Comparison of ENCODE assay signal across 1 cellular context in genomic region chr5:80576383-80576782, GRCh38.
A peak's percentile ranks its signal among the peaks of the same experiment; 100 is the strongest.
TF ChIP-seq lines count a peak whose summit lies in the region.

No MANE protein-coding gene starts in this region.

TF ChIP-seq in GM12878, 131 proteins besides CTCF, POLR2A, EP300 and RAD21:
- TF ChIP-seq TCF7 (IDR thresholded peaks at IDR 0.05; ENCODE audit: borderline replicate concordance) (peak; percentile 57; the same call in 1 of the 2 replicates), JUNB (IDR thresholded peaks at IDR 0.05) (peak; percentile 86), CEBPZ (IDR thresholded peaks at IDR 0.05; ENCODE audit: low read depth, low read length) (no peak), IRF4 (IDR thresholded peaks at IDR 0.05; ENCODE audit: low read depth, low read length) (peak; percentile 64; the same call in 1 of the 2 replicates), ZNF384 (IDR thresholded peaks at IDR 0.05; ENCODE audit: borderline replicate concordance, low read depth, low read length) (peak; percentile 36; the same call in 1 of the 2 replicates), FOXK2 (IDR thresholded peaks at IDR 0.05) (no peak)
